27 cellular contexts compared by ENCODE assay signal in the genomic region with DNA sequence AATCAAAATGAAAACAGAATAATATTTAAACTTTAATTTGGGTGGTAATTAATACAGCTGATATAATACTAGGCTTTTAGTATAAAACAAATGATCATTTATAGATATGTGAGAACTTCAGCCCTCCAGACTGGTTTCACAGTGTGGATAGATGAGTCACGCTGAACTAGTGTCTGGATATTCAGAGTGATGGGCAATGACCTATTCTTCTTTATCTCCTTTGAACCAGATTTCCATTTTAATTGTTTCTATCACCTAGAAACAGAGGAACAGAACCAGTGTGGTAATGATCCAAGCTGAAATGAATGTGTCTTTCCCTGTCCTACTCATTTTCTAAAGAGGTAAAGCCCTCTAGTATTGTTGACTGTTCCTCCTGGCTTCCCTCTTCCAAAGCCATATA.
"Had no signal": no experiment of that assay in that cellular context is flagged by ENCODE, and none has a peak within 500 bp of the region (broad histone marks: within the 10 kb centered on the region; RNA-seq: fewer than 3 reads in every experiment).

No MANE protein-coding gene starts in this region.

- H3K27me3 ChIP-seq: heart left ventricle, neutrophil, right atrium auricular region, suprapubic skin, tibial artery, upper lobe of right lung had no signal

- H3K4me3 ChIP-seq: heart left ventricle, left ventricle myocardium inferior, lung, psoas muscle, right atrium auricular region, skin epidermis, suprapubic skin, thoracic aorta, tibial artery, upper lobe of right lung had no signal

- H3K9ac ChIP-seq: parathyroid adenoma had no signal

- H3K27ac ChIP-seq: heart left ventricle, left ventricle myocardium inferior, neutrophil, parathyroid adenoma, psoas muscle, right atrium auricular region, skin epidermis, suprapubic skin, thoracic aorta, tibial artery, upper lobe of right lung had no signal

- H3K4me1 Mint-ChIP-seq: naive thymus-derived CD8-positive, alpha-beta T cell; nephron; neural crest cell; stimulated activated effector memory CD8-positive, alpha-beta T cell treated with anti-CD3 and anti-CD28 coated beads, Interleukin-12 subunit alpha, Interleukin-12 subunit beta, amount 100 ng/mL, for 72 hours had no signal

- H3K79me2 ChIP-seq: parathyroid adenoma had no signal

- H3K4me3 Mint-ChIP-seq: naive thymus-derived CD8-positive, alpha-beta T cell; nephron; neural crest cell; stimulated activated effector memory CD8-positive, alpha-beta T cell treated with anti-CD3 and anti-CD28 coated beads, Interleukin-12 subunit alpha, Interleukin-12 subunit beta, amount 100 ng/mL, for 72 hours; stimulated activated naive CD8-positive, alpha-beta T cell treated with anti-CD3 and anti-CD28 coated beads, Interleukin-15, Interleukin-2, amounts not matched to agents 100 ng/mL and 50 ng/mL, for 24 hours had no signal

- DNase-seq: heart left ventricle; islet precursor cell; left ventricle myocardium inferior; midbrain; naive thymus-derived CD8-positive, alpha-beta T cell; occipital lobe; psoas muscle; stimulated activated CD4-positive, alpha-beta T cell treated with anti-CD3 and anti-CD28 coated beads, Interleukin-12 subunit alpha, Interleukin-12 subunit beta, amount 100 ng/mL, for 4 hours; stimulated activated CD4-positive, alpha-beta T cell treated with anti-CD3 and anti-CD28 coated beads, Interleukin-15, amount 100 ng/mL, for 24 hours; stimulated activated CD4-positive, alpha-beta T cell treated with anti-CD3 and anti-CD28 coated beads, Interleukin-4, amount 100 ng/mL, for 24 hours; stimulated activated naive CD4-positive, alpha-beta T cell; tibial artery; trophoblast cell; upper lobe of right lung had no signal

- H3K9me3 ChIP-seq: heart left ventricle, left ventricle myocardium inferior, neutrophil, psoas muscle, right atrium auricular region, suprapubic skin, thoracic aorta, tibial artery, upper lobe of right lung had no signal

- ATAC-seq: heart left ventricle; naive thymus-derived CD8-positive, alpha-beta T cell; psoas muscle; sciatic nerve; stimulated activated effector memory CD8-positive, alpha-beta T cell treated with anti-CD3 and anti-CD28 coated beads, Interleukin-12 subunit alpha, Interleukin-12 subunit beta, amount 100 ng/mL, for 72 hours; upper lobe of right lung had no signal

- H3K27me3 Mint-ChIP-seq: stimulated activated naive CD8-positive, alpha-beta T cell treated with anti-CD3 and anti-CD28 coated beads, Interleukin-15, Interleukin-2, amounts not matched to agents 100 ng/mL and 50 ng/mL, for 24 hours had no signal

- H2AFZ ChIP-seq: parathyroid adenoma had no signal

- H3K36me3 ChIP-seq: heart left ventricle, left ventricle myocardium inferior, neutrophil, right atrium auricular region, suprapubic skin, thoracic aorta, tibial artery, upper lobe of right lung had no signal

- H3K36me3 Mint-ChIP-seq: naive thymus-derived CD8-positive, alpha-beta T cell; stimulated activated effector memory CD8-positive, alpha-beta T cell treated with anti-CD3 and anti-CD28 coated beads, Interleukin-12 subunit alpha, Interleukin-12 subunit beta, amount 100 ng/mL, for 72 hours had no signal

- FAIRE-seq: urothelium cell line had no signal

- H3K4me1 ChIP-seq: heart left ventricle, left ventricle myocardium inferior, parathyroid adenoma, psoas muscle, right atrium auricular region, suprapubic skin, upper lobe of right lung had no signal

- H3K9me3 Mint-ChIP-seq: naive thymus-derived CD8-positive, alpha-beta T cell; nephron; neural crest cell; stimulated activated effector memory CD8-positive, alpha-beta T cell treated with anti-CD3 and anti-CD28 coated beads, Interleukin-12 subunit alpha, Interleukin-12 subunit beta, amount 100 ng/mL, for 72 hours; stimulated activated naive CD8-positive, alpha-beta T cell treated with anti-CD3 and anti-CD28 coated beads, Interleukin-15, Interleukin-2, amounts not matched to agents 100 ng/mL and 50 ng/mL, for 24 hours had no signal

- H3K27ac Mint-ChIP-seq: naive thymus-derived CD8-positive, alpha-beta T cell; nephron; stimulated activated effector memory CD8-positive, alpha-beta T cell treated with anti-CD3 and anti-CD28 coated beads, Interleukin-12 subunit alpha, Interleukin-12 subunit beta, amount 100 ng/mL, for 72 hours; stimulated activated naive CD8-positive, alpha-beta T cell treated with anti-CD3 and anti-CD28 coated beads, Interleukin-15, Interleukin-2, amounts not matched to agents 100 ng/mL and 50 ng/mL, for 24 hours had no signal
